ENCODE assay signal across 11 cellular contexts in genomic region chr5:116358911-116359418, GRCh38.
DNase-seq lines count a peak whose midpoint lies in the region; ATAC-seq and TF ChIP-seq lines count a peak whose summit lies in the region.
"Had no signal": no experiment of that assay in that cellular context is flagged by ENCODE, and none has a peak within 500 bp of the region (broad histone marks: within the 10 kb centered on the region; RNA-seq: fewer than 3 reads in every experiment).

No MANE protein-coding gene starts in this region.

- in situ Hi-C loops in GM23248 (cut with MboI), result no loop called here

- H3K79me2 ChIP-seq in GM23248 (ENCODE audit: insufficient read depth), result no peaks in the 10 kb centered on the region
- H3K79me2 ChIP-seq: parathyroid adenoma had no signal

- H3K36me3 Mint-ChIP-seq in glutamatergic neuron (ENCODE audit: unreplicated experiment) (peaks cover 26% of the 10 kb centered on the region), osteocyte (ENCODE audit: unreplicated experiment) (peaks cover 8% of the 10 kb centered on the region)
- peaks cover 34% of the 10 kb centered on the region for H3K36me3 Mint-ChIP-seq in activated T-cell treated with anti-CD3 and anti-CD28 coated beads, Interleukin-2, amount 50 U/mL, for 4 hours (ENCODE audit: insufficient read depth)

- H3K9me2 ChIP-seq in GM23248 (ENCODE audit: insufficient read depth), result no peaks in the 10 kb centered on the region

- no peak overlapping the region for H3K27ac ChIP-seq in GM23248
- H3K27ac ChIP-seq: esophagus squamous epithelium, parathyroid adenoma had no signal

- no peaks in the 10 kb centered on the region for H4K20me1 ChIP-seq in GM23248 (ENCODE audit: insufficient read depth)

- H3K4me1 Mint-ChIP-seq in glutamatergic neuron (ENCODE audit: low read depth, unreplicated experiment) (no peaks in the 10 kb centered on the region), osteocyte (ENCODE audit: unreplicated experiment) (peaks cover 2% of the 10 kb centered on the region)
- no peaks in the 10 kb centered on the region for H3K4me1 Mint-ChIP-seq in activated T-cell treated with anti-CD3 and anti-CD28 coated beads, Interleukin-2, amount 50 U/mL, for 4 hours (ENCODE audit: low read depth)

- WGBS in GM23248 (ENCODE audit: low coverage in 1 of 2, low lambda C conversion rate in 2 of 2, missing lambda C conversion rate in 2 of 2), 2 experiments, result 92 to 100% methylated on average over 1 of the region's 1 CpG

- no peak overlapping the region for H3K4me3 ChIP-seq in GM23248
- H3K4me3 ChIP-seq: esophagus squamous epithelium had no signal

- H3K27me3 Mint-ChIP-seq in glutamatergic neuron (ENCODE audit: unreplicated experiment), result peaks cover 2% of the 10 kb centered on the region
- no peaks in the 10 kb centered on the region for H3K27me3 Mint-ChIP-seq in osteocyte (ENCODE audit: unreplicated experiment)
- H3K27me3 Mint-ChIP-seq in activated T-cell treated with anti-CD3 and anti-CD28 coated beads, Interleukin-2, amount 50 U/mL, for 4 hours (ENCODE audit: low read depth), result no peaks in the 10 kb centered on the region

- no peak overlapping the region for H2AFZ ChIP-seq in GM23248
- H2AFZ ChIP-seq: parathyroid adenoma had no signal

- H3K27me3 ChIP-seq in GM23248 (replicated peaks; ENCODE audit: insufficient read depth), result no peaks in the 10 kb centered on the region
- H3K27me3 ChIP-seq: esophagus squamous epithelium had no signal

- DNase-seq in glutamatergic neuron, result no peak
- DNase-seq in GM23248, result no peak
- DNase-seq in osteocyte (ENCODE audit: extremely low spot score, unreplicated experiment), result no peak
- no peak for DNase-seq in activated T-cell treated with anti-CD3 and anti-CD28 coated beads, Interleukin-2, amount 50 U/mL, for 4 hours
- DNase-seq in NCI-H524 treated with DMSO at 0.1 percent for 48 hours (lab: John Stamatoyannopoulos, UW), result no peak
- DNase-seq: esophagus squamous epithelium, NCI-H2081 treated with DMSO at 0.1 percent for 48 hours had no signal

- no peak overlapping the region for H3K4me2 ChIP-seq in GM23248 (ENCODE audit: unreplicated experiment)

- H3K27ac Mint-ChIP-seq in glutamatergic neuron (ENCODE audit: unreplicated experiment), result peak overlapping the region; percentile 9
- no peak overlapping the region for H3K27ac Mint-ChIP-seq in osteocyte (ENCODE audit: unreplicated experiment)

- ATAC-seq in GM18499 (IDR thresholded peaks at IDR 0.05; ENCODE audit: insufficient read depth, unreplicated experiment) (peak; percentile 99), GM21529 (IDR thresholded peaks at IDR 0.05; ENCODE audit: unreplicated experiment) (peak; percentile 99), HG03469 (IDR thresholded peaks at IDR 0.05; ENCODE audit: unreplicated experiment) (peak; percentile 100)
- ATAC-seq in activated T-cell treated with anti-CD3 and anti-CD28 coated beads, Interleukin-2, amount 50 U/mL, for 4 hours, result no peak

- H3K4me3 Mint-ChIP-seq in glutamatergic neuron (ENCODE audit: unreplicated experiment), result no peak overlapping the region
- no peak overlapping the region for H3K4me3 Mint-ChIP-seq in osteocyte (ENCODE audit: unreplicated experiment)
- H3K4me3 Mint-ChIP-seq in activated T-cell treated with anti-CD3 and anti-CD28 coated beads, Interleukin-2, amount 50 U/mL, for 4 hours, result no peak overlapping the region

- H3K9ac ChIP-seq in GM23248, result no peak overlapping the region
- H3K9ac ChIP-seq: parathyroid adenoma had no signal

- H3K36me3 ChIP-seq in GM23248 (ENCODE audit: low read depth), result no peaks in the 10 kb centered on the region
- H3K36me3 ChIP-seq: esophagus squamous epithelium had no signal

- H3K9me3 Mint-ChIP-seq in glutamatergic neuron (ENCODE audit: unreplicated experiment) (peaks cover 1% of the 10 kb centered on the region), osteocyte (ENCODE audit: unreplicated experiment) (peaks cover 17% of the 10 kb centered on the region)
- peaks cover 6% of the 10 kb centered on the region for H3K9me3 Mint-ChIP-seq in activated T-cell treated with anti-CD3 and anti-CD28 coated beads, Interleukin-2, amount 50 U/mL, for 4 hours

- H3K9me3 ChIP-seq in GM23248 (ENCODE audit: low read depth), result peaks cover 6% of the 10 kb centered on the region
- H3K9me3 ChIP-seq: esophagus squamous epithelium had no signal

- no peak for TF ChIP-seq CTCF in glutamatergic neuron (IDR thresholded peaks at IDR 0.05; ENCODE audit: partially characterized antibody, unreplicated experiment)
- TF ChIP-seq CTCF in osteocyte (IDR thresholded peaks at IDR 0.05), result no peak

- no peaks in the 10 kb centered on the region for H3K4me1 ChIP-seq in GM23248 (ENCODE audit: insufficient read depth)
- H3K4me1 ChIP-seq: parathyroid adenoma had no signal

- H3F3A ChIP-seq in GM23248 (ENCODE audit: insufficient read depth), result no peaks in the 10 kb centered on the region

Comparison
In these comparisons a context has a peak if more than half of its experiments do, and no peak if none do; other contexts are left out.
1. ATAC-seq: peak in GM18499 (single experiment), GM21529 (single experiment) and HG03469 (single experiment); none in activated T-cell treated with anti-CD3 and anti-CD28 coated beads, Interleukin-2, amount 50 U/mL, for 4 hours (0 of 2).